Comparison of ENCODE assay signal across 9 cellular contexts in the genomic region with DNA sequence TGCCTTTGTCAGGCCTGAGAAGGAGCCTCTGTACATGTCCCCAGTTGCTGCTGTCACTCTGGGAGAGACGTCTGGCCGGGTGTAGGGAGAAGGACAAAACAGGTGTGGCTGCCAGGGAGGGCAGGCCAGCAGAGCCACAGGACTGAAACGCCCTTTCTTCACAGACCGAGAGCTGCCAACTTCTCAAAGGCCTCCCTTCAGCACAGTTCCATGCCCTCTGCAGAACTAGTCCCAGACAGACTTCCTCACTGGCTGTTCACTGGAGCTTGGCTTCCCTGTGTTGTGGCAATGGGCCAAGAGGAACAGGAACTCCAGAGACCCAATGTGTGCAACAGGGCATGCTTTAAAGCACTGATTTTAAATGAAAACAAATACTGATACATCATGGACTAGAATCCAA. TPM values are rescaled to one million over a fixed set of nuclear protein-coding genes. Genes with fewer than 3 reads are reported as not detected.
DNase-seq lines count a peak whose midpoint lies in the region; ATAC-seq and FAIRE-seq lines count a peak whose summit lies in the region.
"Had no signal": no experiment of that assay in that cellular context is flagged by ENCODE, and none has a peak within 500 bp of the region (broad histone marks: within the 10 kb centered on the region; RNA-seq: fewer than 3 reads in every experiment).

No MANE protein-coding gene starts in this region.

- H3K27ac ChIP-seq in right cardiac atrium (ENCODE audit: low read length) (peak overlapping the region; percentile 62), skeletal muscle tissue (ENCODE audit: low read depth, low read length) (peak overlapping the region; percentile 82)

- H3K9me3 ChIP-seq in right cardiac atrium (ENCODE audit: control insufficient read depth, low read length) (no peaks in the 10 kb centered on the region), skeletal muscle tissue (ENCODE audit: control insufficient read depth in 3 of 3, low read length in 3 of 3) (no peaks in the 10 kb centered on the region)

- ATAC-seq in right cardiac atrium (peak; percentile 52 to 67), HG02884 (IDR thresholded peaks at IDR 0.05; ENCODE audit: unreplicated experiment) (no peak), HG03025 (IDR thresholded peaks at IDR 0.05; ENCODE audit: low FRiP score, unreplicated experiment) (no peak)

- H3K4me1 ChIP-seq in right cardiac atrium (ENCODE audit: control insufficient read depth, insufficient read depth, low read length) (peaks cover 36% of the 10 kb centered on the region), skeletal muscle tissue (ENCODE audit: control insufficient read depth in 3 of 3, insufficient read depth in 3 of 3, low read length in 3 of 3) (peaks cover 82 to 88% (median 86%) of the 10 kb centered on the region in 3 donors)

- H3K9ac ChIP-seq in skeletal muscle tissue (ENCODE audit: low read depth in 1 of 3, low read length in 3 of 3), result peak overlapping the region in 2 of 3 donors; percentile 14 to 60

- DNase-seq in GM19239 (ENCODE audit: insufficient read length, low spot score), result no peak
- DNase-seq in SKM-1 treated with dmso at 0.1 percent for 144 hours (lab: John Stamatoyannopoulos, UW; ENCODE audit: unreplicated experiment), result peak; percentile 72
- DNase-seq in right cardiac atrium, result peak; percentile 72 to 86 (median 82)
- no peak for DNase-seq in activated naive CD4-positive, alpha-beta T cell treated with anti-CD3 and anti-CD28 coated beads, Interleukin-2, amount 50 U/mL, for 16 hours
- no peak for DNase-seq in activated CD4-positive, alpha-beta T cell treated with anti-CD3 and anti-CD28 coated beads, Interleukin-2, amount 50 U/mL, for 48 hours

- H3K36me3 ChIP-seq in skeletal muscle tissue (ENCODE audit: control insufficient read depth in 3 of 3, insufficient read depth in 3 of 3, low read length in 3 of 3), result no peaks in the 10 kb centered on the region

- H3K4me3 ChIP-seq in right cardiac atrium (ENCODE audit: low read length), result no peak overlapping the region
- H3K4me3 ChIP-seq in skeletal muscle tissue (ENCODE audit: low read length in 3 of 3), result peak overlapping the region in 2 of 3 donors; percentile 1 to 54

- intact Hi-C loops in right cardiac atrium (cut with DNase I), result no loop called here

- peak; percentile 64 for FAIRE-seq in GM19239 (lab: Jason Lieb, UNC)
- FAIRE-seq: colon had no signal

- H3K27me3 ChIP-seq in right cardiac atrium (ENCODE audit: control insufficient read depth, insufficient read depth) (no peaks in the 10 kb centered on the region), skeletal muscle tissue (ENCODE audit: control insufficient read depth in 3 of 3, insufficient read depth in 3 of 3, low read length in 3 of 3) (no peaks in the 10 kb centered on the region)

- 2% methylated on average over 4 of the region's 4 CpGs for WGBS in right cardiac atrium

RNA-seq across cellular contexts. Expression of a gene that starts 50.7 kb away (rescaled TPM):
- 10 to 100 TPM; 25.6 to 36.3 (median 30.0) TPM for total RNA-seq in right cardiac atrium
- 18.0 TPM for polyA plus RNA-seq in right cardiac atrium
- 15.1 TPM for total RNA-seq in skeletal muscle tissue

Comparison
In these comparisons a context has a peak if more than half of its experiments do, and no peak if none do; other contexts are left out.
1. DNase-seq: peak in SKM-1 treated with dmso at 0.1 percent for 144 hours (single experiment) and right cardiac atrium (3 of 3); none in GM19239 (single experiment), activated naive CD4-positive, alpha-beta T cell treated with anti-CD3 and anti-CD28 coated beads, Interleukin-2, amount 50 U/mL, for 16 hours (single experiment) and activated CD4-positive, alpha-beta T cell treated with anti-CD3 and anti-CD28 coated beads, Interleukin-2, amount 50 U/mL, for 48 hours (0 of 2).
2. ATAC-seq: peak in right cardiac atrium (2 of 2); none in HG02884 (single experiment) and HG03025 (single experiment).